In the genomic region with DNA sequence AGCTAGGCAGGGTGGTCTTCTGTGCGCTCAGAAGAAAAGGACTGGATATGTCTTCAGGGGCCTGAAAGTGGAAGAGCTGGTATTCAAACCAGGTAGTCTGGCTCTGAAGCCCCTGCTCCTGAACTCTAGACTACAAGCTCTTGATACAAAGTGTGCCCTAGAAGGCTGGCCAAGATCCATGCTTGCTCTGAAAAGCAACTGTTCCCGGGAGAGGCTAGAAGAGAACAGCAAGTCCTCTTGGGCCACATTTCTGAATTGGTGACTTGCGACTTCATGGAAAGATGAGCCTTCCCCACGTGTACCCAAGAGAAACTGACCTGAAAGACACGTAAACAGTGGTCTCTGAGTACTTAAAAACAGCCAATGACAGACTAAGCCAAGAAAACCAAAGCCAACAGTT, we compare ENCODE assay signal across 21 cellular contexts.
DNase-seq lines count a peak whose midpoint lies in the region; ATAC-seq and TF ChIP-seq lines count a peak whose summit lies in the region.
"Had no signal": no experiment of that assay in that cellular context is flagged by ENCODE, and none has a peak within 500 bp of the region (broad histone marks: within the 10 kb centered on the region; RNA-seq: fewer than 3 reads in every experiment).

No MANE protein-coding gene starts in this region.

- DNase-seq in right atrium auricular region (ENCODE audit: low spot score) = peak; percentile 11
- no peak for DNase-seq in left ventricle myocardium inferior
- DNase-seq in sciatic nerve (ENCODE audit: low spot score) = no peak
- no peak for DNase-seq in SKM-1 (lab: John Stamatoyannopoulos, UW; ENCODE audit: unreplicated experiment)
- no peak for DNase-seq in NCI-H2107 treated with DMSO at 0.1 percent for 48 hours (lab: John Stamatoyannopoulos, UW; ENCODE audit: unreplicated experiment)
- DNase-seq in HT-29 (ENCODE audit: low spot score) = no peak
- DNase-seq in effector CD4-positive, alpha-beta T cell = no peak
- DNase-seq: CD8-positive, alpha-beta memory T cell; GDM1; H7; IMR-90; Karpas-422; MG63; NCI-H1092; NCI-H345; NCI-H69; PC-3 had no signal

- H3K36me3 ChIP-seq in right atrium auricular region (no peaks in the 10 kb centered on the region), left ventricle myocardium inferior (no peaks in the 10 kb centered on the region)
- H3K36me3 ChIP-seq: BLaER1 treated with 17β-estradiol and CSF1 and Interleukin-3, amounts not matched to agents 10 nM and 100 nM; MG63 had no signal

- H3K27ac ChIP-seq in right atrium auricular region (no peak overlapping the region), left ventricle myocardium inferior (replicated peaks) (no peak overlapping the region), layer of hippocampus (ENCODE audit: low read depth, low read length) (peak overlapping the region; percentile 84)
- H3K27ac ChIP-seq: BLaER1 treated with 17β-estradiol and CSF1 and Interleukin-3, amounts not matched to agents 10 nM and 100 nM; RWPE1 had no signal

- TF ChIP-seq CTCF in right atrium auricular region (IDR thresholded peaks at IDR 0.05) (no peak), left ventricle myocardium inferior (IDR thresholded peaks at IDR 0.05; ENCODE audit: borderline replicate concordance) (no peak)

- no peak overlapping the region for H3K4me3 ChIP-seq in right atrium auricular region
- no peak overlapping the region for H3K4me3 ChIP-seq in left ventricle myocardium inferior
- H3K4me3 ChIP-seq: BLaER1 treated with 17β-estradiol and CSF1 and Interleukin-3, amounts not matched to agents 10 nM and 100 nM; GM12878; MG63 had no signal

- H3K27me3 ChIP-seq in right atrium auricular region = no peaks in the 10 kb centered on the region
- H3K27me3 ChIP-seq in left ventricle myocardium inferior (ENCODE audit: low read depth) = peaks cover 38% of the 10 kb centered on the region
- H3K27me3 ChIP-seq in layer of hippocampus (ENCODE audit: control insufficient read depth, insufficient read depth, low read length) = no peaks in the 10 kb centered on the region
- H3K27me3 ChIP-seq: BLaER1 treated with 17β-estradiol and CSF1 and Interleukin-3, amounts not matched to agents 10 nM and 100 nM had no signal

- intact Hi-C loops in left ventricle myocardium inferior (cut with micrococcal nuclease) = no loop called here
- intact Hi-C loops in sciatic nerve (cut with DNase I) = no loop called here

- H3K9me3 ChIP-seq in right atrium auricular region (peaks cover 0 to 12% of the 10 kb centered on the region in 2 donors), left ventricle myocardium inferior (replicated peaks) (peaks cover 14% of the 10 kb centered on the region)
- H3K9me3 ChIP-seq: MG63 had no signal

- H3K4me1 ChIP-seq in right atrium auricular region (no peaks in the 10 kb centered on the region), left ventricle myocardium inferior (no peaks in the 10 kb centered on the region)
- H3K4me1 ChIP-seq: BLaER1 treated with 17β-estradiol and CSF1 and Interleukin-3, amounts not matched to agents 10 nM and 100 nM had no signal

- ATAC-seq in sciatic nerve = peak; percentile 78
- ATAC-seq: GM12878, PC-3 had no signal
